Comparison of ENCODE assay signal across 1 cellular context in the genomic region with DNA sequence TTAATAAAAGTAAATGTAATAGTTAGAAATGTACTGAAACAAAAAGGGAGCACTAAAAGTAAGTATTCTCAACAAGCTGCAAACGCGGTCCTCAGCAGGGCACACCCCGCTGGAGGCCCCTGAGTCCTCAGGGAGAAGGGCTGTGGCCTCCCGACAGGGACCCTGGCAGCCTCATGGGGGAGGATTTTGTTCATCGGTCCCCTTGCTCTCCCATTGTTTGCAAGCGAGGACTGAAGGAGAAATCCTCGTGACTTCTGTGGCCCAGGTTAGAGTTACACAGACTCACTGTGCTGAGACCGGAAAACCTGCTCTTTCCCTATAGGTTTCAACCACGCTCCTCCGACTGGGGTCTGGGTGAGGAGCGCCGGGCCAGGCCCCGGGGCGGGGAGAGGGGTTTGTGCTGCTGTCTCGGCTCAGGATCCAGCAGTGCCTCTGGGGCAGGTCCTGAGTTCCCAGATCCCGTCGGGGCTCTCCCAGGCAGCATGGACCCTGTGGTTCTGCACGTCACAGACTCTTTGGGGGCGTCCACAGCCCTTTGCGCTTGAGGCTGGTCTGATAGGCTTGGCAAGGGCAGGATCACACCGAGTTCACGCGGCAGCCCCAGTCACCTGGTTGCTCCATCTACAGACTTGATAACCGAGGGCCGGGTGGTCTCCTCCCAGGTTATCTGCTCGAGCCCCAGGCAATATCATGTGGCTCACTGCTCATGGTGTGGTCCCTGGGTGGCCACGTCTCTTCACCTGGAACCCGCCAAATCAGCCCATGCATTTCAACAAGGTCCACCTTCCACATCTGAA.
TF ChIP-seq lines count a peak whose summit lies in the region.

No MANE protein-coding gene starts in this region.

TF ChIP-seq in GM23338, 12 proteins besides CTCF, POLR2A, EP300 and RAD21:
- TF ChIP-seq CREB1 (CRISPR knock-in tag; IDR thresholded peaks at IDR 0.05; ENCODE audit: low read depth): no peak
- no peak for TF ChIP-seq ZNF331 (CRISPR knock-in tag; IDR thresholded peaks at IDR 0.05; ENCODE audit: low read depth)
- TF ChIP-seq EZH2 (IDR thresholded peaks at IDR 0.05; ENCODE audit: low read depth, unreplicated experiment): no peak
- no peak for TF ChIP-seq STAT1 (IDR thresholded peaks at IDR 0.05; ENCODE audit: unreplicated experiment)
- TF ChIP-seq, protein P1, sequence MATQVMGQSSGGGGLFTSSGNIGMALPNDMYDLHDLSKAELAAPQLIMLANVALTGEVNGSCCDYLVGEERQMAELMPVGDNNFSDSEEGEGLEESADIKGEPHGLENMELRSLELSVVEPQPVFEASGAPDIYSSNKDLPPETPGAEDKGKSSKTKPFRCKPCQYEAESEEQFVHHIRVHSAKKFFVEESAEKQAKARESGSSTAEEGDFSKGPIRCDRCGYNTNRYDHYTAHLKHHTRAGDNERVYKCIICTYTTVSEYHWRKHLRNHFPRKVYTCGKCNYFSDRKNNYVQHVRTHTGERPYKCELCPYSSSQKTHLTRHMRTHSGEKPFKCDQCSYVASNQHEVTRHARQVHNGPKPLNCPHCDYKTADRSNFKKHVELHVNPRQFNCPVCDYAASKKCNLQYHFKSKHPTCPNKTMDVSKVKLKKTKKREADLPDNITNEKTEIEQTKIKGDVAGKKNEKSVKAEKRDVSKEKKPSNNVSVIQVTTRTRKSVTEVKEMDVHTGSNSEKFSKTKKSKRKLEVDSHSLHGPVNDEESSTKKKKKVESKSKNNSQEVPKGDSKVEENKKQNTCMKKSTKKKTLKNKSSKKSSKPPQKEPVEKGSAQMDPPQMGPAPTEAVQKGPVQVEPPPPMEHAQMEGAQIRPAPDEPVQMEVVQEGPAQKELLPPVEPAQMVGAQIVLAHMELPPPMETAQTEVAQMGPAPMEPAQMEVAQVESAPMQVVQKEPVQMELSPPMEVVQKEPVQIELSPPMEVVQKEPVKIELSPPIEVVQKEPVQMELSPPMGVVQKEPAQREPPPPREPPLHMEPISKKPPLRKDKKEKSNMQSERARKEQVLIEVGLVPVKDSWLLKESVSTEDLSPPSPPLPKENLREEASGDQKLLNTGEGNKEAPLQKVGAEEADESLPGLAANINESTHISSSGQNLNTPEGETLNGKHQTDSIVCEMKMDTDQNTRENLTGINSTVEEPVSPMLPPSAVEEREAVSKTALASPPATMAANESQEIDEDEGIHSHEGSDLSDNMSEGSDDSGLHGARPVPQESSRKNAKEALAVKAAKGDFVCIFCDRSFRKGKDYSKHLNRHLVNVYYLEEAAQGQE (IDR thresholded peaks at IDR 0.05; ENCODE audit: unreplicated experiment): no peak
